Comparison of ENCODE assay signal across 2 cellular contexts in the genomic region with DNA sequence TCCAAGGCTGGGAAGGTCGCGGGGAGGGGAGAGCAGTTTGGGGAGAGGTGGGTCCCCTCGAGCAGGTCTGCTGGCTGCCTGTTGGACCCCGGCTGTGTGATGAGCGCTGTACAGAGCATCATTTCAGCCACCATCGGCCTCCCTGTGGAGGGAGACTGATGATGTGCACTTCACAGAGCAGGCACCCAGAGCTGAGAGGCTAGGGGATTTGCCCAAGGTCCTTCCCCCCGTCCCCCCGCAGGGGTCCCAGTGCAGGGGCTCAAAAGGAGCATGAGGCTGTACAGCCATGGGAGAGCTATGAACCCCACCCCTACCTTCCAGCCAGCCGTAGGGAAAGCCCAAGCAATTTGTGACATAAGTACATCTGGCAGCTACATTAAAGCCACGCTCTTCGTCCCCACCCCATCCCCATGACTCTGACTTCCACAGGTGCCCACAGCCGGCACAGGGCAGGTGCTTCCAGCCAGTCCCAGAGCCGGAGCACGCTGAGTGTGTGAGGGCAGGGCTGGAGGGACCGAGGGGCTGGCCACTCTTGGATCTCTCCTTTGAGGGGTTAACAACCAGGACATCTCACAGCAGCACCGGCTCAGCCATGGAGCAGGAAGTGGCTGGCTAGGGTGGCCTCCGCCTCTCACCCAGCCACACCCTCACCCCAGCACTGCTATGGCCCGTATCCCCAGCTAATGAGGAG.
TF ChIP-seq lines count a peak whose summit lies in the region.

No MANE protein-coding gene starts in this region.

TF ChIP-seq in K562, 482 proteins besides CTCF, POLR2A, EP300 and RAD21:
- TF ChIP-seq JUND (IDR thresholded peaks at IDR 0.05; ENCODE audit: borderline replicate concordance, low read depth, low read length), result 0 out of 2 replicates have a peak, but pooled peaks have one; percentile 14
- no peak for TF ChIP-seq JUND (tag; IDR thresholded peaks at IDR 0.05; ENCODE audit: borderline replicate concordance, low read depth, low read length)
- peak; percentile 3; the same call in 1 of the 2 replicates for TF ChIP-seq BHLHE40 (IDR thresholded peaks at IDR 0.05; ENCODE audit: low read length)
- 0 out of 2 replicates have a peak, but pooled peaks have one; percentile 36 for TF ChIP-seq ZC3H11A (IDR thresholded peaks at IDR 0.05; ENCODE audit: low read depth, low read length)
- TF ChIP-seq ZNF384 (IDR thresholded peaks at IDR 0.05; ENCODE audit: low read depth, low read length), result 0 out of 2 replicates have a peak, but pooled peaks have one; percentile 2
- TF ChIP-seq, protein P1, sequence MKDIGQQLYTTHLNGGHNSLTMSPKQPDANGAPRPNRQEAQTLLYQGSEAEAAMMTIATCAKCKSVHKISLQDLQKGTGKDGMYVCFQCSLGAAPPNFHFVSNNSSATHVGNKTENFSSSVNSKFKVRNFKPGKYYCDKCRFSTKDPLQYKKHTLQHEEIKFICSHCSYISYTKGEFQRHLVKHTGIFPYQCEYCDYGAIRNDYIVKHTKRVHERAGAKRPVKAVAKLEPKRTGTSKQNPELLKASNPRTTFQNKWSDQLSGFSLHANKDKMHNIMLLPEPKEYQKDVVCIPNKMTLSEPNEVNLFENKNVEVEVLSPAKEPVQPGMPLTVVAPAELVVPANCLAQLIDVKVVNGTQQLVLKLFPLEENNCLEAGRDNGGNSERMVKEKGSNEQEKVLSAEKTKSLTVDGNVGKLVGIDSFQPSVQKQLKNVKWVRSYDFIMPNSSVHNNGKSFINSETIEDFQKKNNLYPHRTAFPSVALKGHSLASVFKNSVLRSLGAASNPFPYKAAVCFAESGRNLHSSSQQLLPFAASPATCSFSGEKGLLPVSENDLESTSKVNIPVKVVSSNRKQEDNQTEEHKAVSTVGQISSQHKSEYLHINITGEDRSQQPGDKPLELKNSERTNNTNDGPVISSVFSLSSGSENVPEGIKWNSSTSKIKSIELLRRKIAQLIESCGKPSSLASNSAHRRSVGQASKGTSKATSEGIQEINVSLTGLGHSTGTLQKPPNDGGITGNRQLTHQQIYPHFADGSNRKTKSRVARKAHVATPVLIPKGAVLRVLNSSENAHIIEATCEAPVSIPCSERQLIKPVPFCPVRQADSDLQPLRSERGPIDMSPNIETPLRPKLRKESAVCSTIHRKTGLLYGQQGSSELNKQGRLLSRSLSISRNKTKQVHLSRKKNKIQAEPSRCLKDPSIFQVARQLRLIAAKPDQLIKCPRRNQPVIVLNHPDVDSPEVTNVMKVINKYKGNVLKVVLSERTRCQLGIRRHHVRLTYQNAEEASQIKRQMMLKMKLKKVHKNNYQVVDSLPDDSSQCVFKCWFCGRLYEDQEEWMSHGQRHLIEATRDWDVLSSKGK (CRISPR knock-in tag; IDR thresholded peaks at IDR 0.05), result no peak
- no peak for TF ChIP-seq ZNF408 (CRISPR knock-in tag; IDR thresholded peaks at IDR 0.05; ENCODE audit: low read depth)
- no peak for TF ChIP-seq U2AF1 (optimal IDR thresholded peaks at IDR 0.05; ENCODE audit: low read depth, low read length)

TF ChIP-seq in neural cell, 6 proteins besides CTCF, POLR2A, EP300 and RAD21:
- TF ChIP-seq EZH2 (IDR thresholded peaks at IDR 0.05; ENCODE audit: borderline replicate concordance, insufficient read depth, low read length, poor library complexity, severe bottlenecking), result no peak
- no peak for TF ChIP-seq TAF1 (IDR thresholded peaks at IDR 0.05; ENCODE audit: low read depth)
- TF ChIP-seq MXI1 (conservative IDR thresholded peaks at IDR 0.05; ENCODE audit: poor library complexity, severe bottlenecking), result no peak
- TF ChIP-seq, protein P2, sequence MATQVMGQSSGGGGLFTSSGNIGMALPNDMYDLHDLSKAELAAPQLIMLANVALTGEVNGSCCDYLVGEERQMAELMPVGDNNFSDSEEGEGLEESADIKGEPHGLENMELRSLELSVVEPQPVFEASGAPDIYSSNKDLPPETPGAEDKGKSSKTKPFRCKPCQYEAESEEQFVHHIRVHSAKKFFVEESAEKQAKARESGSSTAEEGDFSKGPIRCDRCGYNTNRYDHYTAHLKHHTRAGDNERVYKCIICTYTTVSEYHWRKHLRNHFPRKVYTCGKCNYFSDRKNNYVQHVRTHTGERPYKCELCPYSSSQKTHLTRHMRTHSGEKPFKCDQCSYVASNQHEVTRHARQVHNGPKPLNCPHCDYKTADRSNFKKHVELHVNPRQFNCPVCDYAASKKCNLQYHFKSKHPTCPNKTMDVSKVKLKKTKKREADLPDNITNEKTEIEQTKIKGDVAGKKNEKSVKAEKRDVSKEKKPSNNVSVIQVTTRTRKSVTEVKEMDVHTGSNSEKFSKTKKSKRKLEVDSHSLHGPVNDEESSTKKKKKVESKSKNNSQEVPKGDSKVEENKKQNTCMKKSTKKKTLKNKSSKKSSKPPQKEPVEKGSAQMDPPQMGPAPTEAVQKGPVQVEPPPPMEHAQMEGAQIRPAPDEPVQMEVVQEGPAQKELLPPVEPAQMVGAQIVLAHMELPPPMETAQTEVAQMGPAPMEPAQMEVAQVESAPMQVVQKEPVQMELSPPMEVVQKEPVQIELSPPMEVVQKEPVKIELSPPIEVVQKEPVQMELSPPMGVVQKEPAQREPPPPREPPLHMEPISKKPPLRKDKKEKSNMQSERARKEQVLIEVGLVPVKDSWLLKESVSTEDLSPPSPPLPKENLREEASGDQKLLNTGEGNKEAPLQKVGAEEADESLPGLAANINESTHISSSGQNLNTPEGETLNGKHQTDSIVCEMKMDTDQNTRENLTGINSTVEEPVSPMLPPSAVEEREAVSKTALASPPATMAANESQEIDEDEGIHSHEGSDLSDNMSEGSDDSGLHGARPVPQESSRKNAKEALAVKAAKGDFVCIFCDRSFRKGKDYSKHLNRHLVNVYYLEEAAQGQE (IDR thresholded peaks at IDR 0.05; ENCODE audit: borderline replicate concordance), result no peak
- no peak for TF ChIP-seq SMC3 (conservative IDR thresholded peaks at IDR 0.05; ENCODE audit: poor library complexity)
- TF ChIP-seq POLR2AphosphoS5 (IDR thresholded peaks at IDR 0.05), result no peak
